In genomic region chr6:32152414-32153251, GRCh38 we compare ENCODE assay signal across 8 cellular contexts. TPM values are rescaled to one million over a fixed set of nuclear protein-coding genes. Genes with fewer than 3 reads are reported as not detected.
DNase-seq lines count a peak whose midpoint lies in the region; ATAC-seq and TF ChIP-seq lines count a peak whose summit lies in the region.

No MANE protein-coding gene starts in this region.

- H3K27ac Mint-ChIP-seq in effector memory CD8-positive, alpha-beta T cell, result peak overlapping the region; percentile 2 to 92

- no peaks in the 10 kb centered on the region for H3K9me3 Mint-ChIP-seq in effector memory CD8-positive, alpha-beta T cell

- no peak overlapping the region for H3K27ac ChIP-seq in OCI-LY1 (ENCODE audit: low read depth, low read length, poor library complexity, severe bottlenecking)
- peak overlapping the region; percentile 77 to 92 for H3K27ac ChIP-seq in mucosa of rectum (ENCODE audit: low read depth in 2 of 2, low read length in 2 of 2)

- H3K27me3 Mint-ChIP-seq in effector memory CD8-positive, alpha-beta T cell, result peaks cover 31 to 47% of the 10 kb centered on the region in 2 donors

- ATAC-seq in effector memory CD8-positive, alpha-beta T cell (replicated peaks), result no peak
- no peak for ATAC-seq in GM19035 (IDR thresholded peaks at IDR 0.05; ENCODE audit: unreplicated experiment)
- ATAC-seq in HG02678 (IDR thresholded peaks at IDR 0.05; ENCODE audit: unreplicated experiment), result no peak
- ATAC-seq in GM21360 (IDR thresholded peaks at IDR 0.05; ENCODE audit: unreplicated experiment), result no peak

- H3K4me3 Mint-ChIP-seq in effector memory CD8-positive, alpha-beta T cell, result peak overlapping the region; percentile 89 to 91

- peaks cover 42 to 54% of the 10 kb centered on the region in 2 donors for H3K4me1 Mint-ChIP-seq in effector memory CD8-positive, alpha-beta T cell (ENCODE audit: low read depth in 2 of 2)

- peak overlapping the region; percentile 88 for H3K4me2 ChIP-seq in OCI-LY1 (ENCODE audit: low read length)

- H3K9ac ChIP-seq in OCI-LY1 (ENCODE audit: low read length) (peak overlapping the region; percentile 8; the same call in 1 of the 2 replicates), mucosa of rectum (ENCODE audit: low read depth in 1 of 2, low read length in 2 of 2) (peak overlapping the region; percentile 52 to 65)

- H3K36me3 Mint-ChIP-seq in effector memory CD8-positive, alpha-beta T cell (ENCODE audit: insufficient read depth), result peaks cover 19% of the 10 kb centered on the region

- no peaks in the 10 kb centered on the region for H4K20me1 ChIP-seq in OCI-LY1 (ENCODE audit: insufficient read depth, low read length)

- peaks cover 7% of the 10 kb centered on the region for H3K4me1 ChIP-seq in BE2C
- H3K4me1 ChIP-seq in OCI-LY1 (ENCODE audit: insufficient read depth, low read length, severe bottlenecking), result peaks cover 25% of the 10 kb centered on the region
- peaks cover 13 to 21% of the 10 kb centered on the region in 2 donors for H3K4me1 ChIP-seq in mucosa of rectum (ENCODE audit: control insufficient read depth in 2 of 2, insufficient read depth in 2 of 2, low read length in 2 of 2)

- no peaks in the 10 kb centered on the region for H3K27me3 ChIP-seq in BE2C
- H3K27me3 ChIP-seq in OCI-LY1 (ENCODE audit: insufficient read depth, low read length), result no peaks in the 10 kb centered on the region; the same call in 1 of the 2 replicates
- H3K27me3 ChIP-seq in mucosa of rectum (ENCODE audit: control insufficient read depth in 2 of 2, insufficient read depth in 2 of 2, low read length in 2 of 2), result no peaks in the 10 kb centered on the region

- H3F3A ChIP-seq in OCI-LY1 (ENCODE audit: insufficient read depth, low read length), result 0 out of 2 replicates have a peak, but pooled peaks cover 4% of the 10 kb centered on the region

- no peaks in the 10 kb centered on the region for H3K79me2 ChIP-seq in OCI-LY1 (ENCODE audit: insufficient read depth, low read length)

- no peaks in the 10 kb centered on the region for H3K9me3 ChIP-seq in BE2C
- H3K9me3 ChIP-seq in OCI-LY1 (ENCODE audit: low read length), result no peaks in the 10 kb centered on the region
- no peaks in the 10 kb centered on the region for H3K9me3 ChIP-seq in mucosa of rectum (ENCODE audit: control insufficient read depth in 2 of 2, low read length in 2 of 2)

- TF ChIP-seq CTCF in BE2C (IDR thresholded peaks at IDR 0.05; ENCODE audit: low read depth, low read length) (no peak), OCI-LY1 (IDR thresholded peaks at IDR 0.05; ENCODE audit: low read length) (no peak)

- H3K36me3 ChIP-seq in BE2C (peaks cover 19% of the 10 kb centered on the region), OCI-LY1 (ENCODE audit: insufficient read depth, low read length) (peaks cover 4% of the 10 kb centered on the region), mucosa of rectum (ENCODE audit: control insufficient read depth in 2 of 2, insufficient read depth in 2 of 2, low read length in 2 of 2) (peaks cover 3 to 5% of the 10 kb centered on the region in 2 donors)

- H3K4me3 ChIP-seq in BE2C (ENCODE audit: low read depth, low read length) (peak overlapping the region; percentile 96), OCI-LY1 (ENCODE audit: low read depth, low read length, poor library complexity, severe bottlenecking) (peak overlapping the region; percentile 80), mucosa of rectum (ENCODE audit: low read length in 2 of 2) (peak overlapping the region; percentile 21 to 94)

- no peaks in the 10 kb centered on the region for H3K9me2 ChIP-seq in OCI-LY1 (ENCODE audit: low read depth, low read length)

- H2AFZ ChIP-seq in OCI-LY1 (ENCODE audit: low read length), result no peak overlapping the region

- peak; percentile 25 for DNase-seq in BE2C
- no peak for DNase-seq in effector memory CD8-positive, alpha-beta T cell
- DNase-seq in retina, result no peak

RNA-seq across cellular contexts. Expression of gene PRRT1, which starts 0.9 kb away (rescaled TPM):
- polyA plus RNA-seq in BE2C (2012; ENCODE audit: insufficient read depth, insufficient read length, low read depth), result 2.4 TPM

RNA-seq across cellular contexts. Expression of gene PPT2, which starts 1.3 kb away (rescaled TPM):
- polyA plus RNA-seq in BE2C (2012; ENCODE audit: insufficient read depth, insufficient read length, low read depth), result 159 TPM

RNA-seq across cellular contexts. Expression of gene EGFL8, which starts 11.8 kb away (rescaled TPM):
- polyA plus RNA-seq in BE2C (2012; ENCODE audit: insufficient read depth, insufficient read length, low read depth), result 30.0 TPM

RNA-seq across cellular contexts. Expression of gene FKBPL, which starts 22.5 kb away (rescaled TPM):
- polyA plus RNA-seq in BE2C (2012; ENCODE audit: insufficient read depth, insufficient read length, low read depth), result 15.7 TPM

RNA-seq across cellular contexts. Expression of gene AGPAT1, which starts 23.3 kb away (rescaled TPM):
- 111 TPM for polyA plus RNA-seq in BE2C (2012; ENCODE audit: insufficient read depth, insufficient read length, low read depth)
